ENCODE assay signal across 8 cellular contexts in genomic region chrX:103488332-103488731, GRCh38. TPM values are rescaled to one million over a fixed set of nuclear protein-coding genes. Genes with fewer than 3 reads are reported as not detected.
DNase-seq lines count a peak whose midpoint lies in the region; ATAC-seq and TF ChIP-seq lines count a peak whose summit lies in the region.

No MANE protein-coding gene starts in this region.

- ATAC-seq in HG03159 (IDR thresholded peaks at IDR 0.05; ENCODE audit: unreplicated experiment) (no peak), HG02763 (IDR thresholded peaks at IDR 0.05; ENCODE audit: unreplicated experiment) (no peak)

- CTCF ChIA-PET in AG04450 (lab: Charles Lee), result interaction anchor here (0.6 to 1.2 kb wide), 3 partner anchors 17 to 329 kb away, joined by 3 to 4 read pairs (median 4); no protein-coding TSS in a partner anchor

- H3K27ac ChIP-seq in AG04450 (ENCODE audit: low read depth, low read length), result no peak overlapping the region

- no peaks in the 10 kb centered on the region for H3K9me3 ChIP-seq in AG04450 (ENCODE audit: control insufficient read depth, insufficient read depth, low read length)

- H3K27me3 ChIP-seq in AG04450 (ENCODE audit: control insufficient read depth, insufficient read depth, low read length), result no peaks in the 10 kb centered on the region

- TF ChIP-seq CTCF in AG04450 (IDR thresholded peaks at IDR 0.05; ENCODE audit: low read depth, low read length) (peak; percentile 50), GM12875 (IDR thresholded peaks at IDR 0.05; ENCODE audit: borderline replicate concordance, insufficient read depth, low read depth, low read length) (peak; percentile 32; the same call in 1 of the 2 replicates)

- POLR2A ChIA-PET in AG04450 (lab: Yijun Ruan, JAX), result no interaction called here

- DNase-seq in AG04450 (ENCODE audit: low read depth, low spot score), result no peak
- DNase-seq in SW480 (ENCODE audit: low spot score), result peak; percentile 11
- peak; percentile 20 for DNase-seq in glomerular visceral epithelial cell (ENCODE audit: extremely low spot score)
- DNase-seq in cortex of kidney (lab: John Stamatoyannopoulos, UW), result no peak
- DNase-seq in activated CD4-positive, CD25-positive, alpha-beta regulatory T cell (lab: John Stamatoyannopoulos, UW), result no peak

- H3K4me3 ChIP-seq in AG04450 (ENCODE audit: low read depth, low read length) (no peak overlapping the region), GM12875 (ENCODE audit: low read depth, low read length) (no peak overlapping the region)

RNA-seq across cellular contexts. Expression of gene RAB40A, which starts 31.0 kb away (rescaled TPM):
- polyA plus RNA-seq in AG04450 (2011; rRNA removed), result 0.19 and 0.22 TPM in 2 replicates
- polyA minus RNA-seq in AG04450 (2011; rRNA and poly(A)+ RNA removed), result 0.30 and 0.32 TPM in 2 replicates

Comparison
In these comparisons a context has a peak if more than half of its experiments do, and no peak if none do; other contexts are left out.
1. DNase-seq: peak in SW480 (single experiment) and glomerular visceral epithelial cell (single experiment); none in AG04450 (single experiment), cortex of kidney (single experiment) and activated CD4-positive, CD25-positive, alpha-beta regulatory T cell (0 of 4).